ENCODE assay signal across 17 cellular contexts in the genomic region with DNA sequence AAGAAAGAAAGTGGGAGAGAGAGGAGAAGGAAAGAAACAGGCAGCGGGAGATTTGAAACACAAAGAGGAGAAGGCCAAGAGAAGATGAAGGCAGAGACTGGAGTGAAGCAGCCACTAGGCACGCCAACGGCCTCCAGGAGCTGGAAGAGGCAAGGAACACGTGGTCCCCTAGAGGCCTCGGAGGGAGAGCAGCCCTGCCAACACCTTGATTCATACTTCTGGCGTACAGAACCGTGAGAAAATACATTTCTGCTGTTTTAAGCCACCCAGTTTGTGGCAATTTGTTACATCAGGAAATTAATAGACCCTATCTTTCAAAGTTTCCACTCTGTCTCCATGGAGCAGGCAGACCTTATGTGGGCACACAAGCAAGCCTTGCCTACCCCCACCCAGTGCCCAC.
A peak's percentile ranks its signal among the peaks of the same experiment; 100 is the strongest.
DNase-seq lines count a peak whose midpoint lies in the region; ATAC-seq, FAIRE-seq and TF ChIP-seq lines count a peak whose summit lies in the region.
"Had no signal": no experiment of that assay in that cellular context is flagged by ENCODE, and none has a peak within 500 bp of the region (broad histone marks: within the 10 kb centered on the region; RNA-seq: fewer than 3 reads in every experiment).

No MANE protein-coding gene starts in this region.

- no peak overlapping the region for H3K27ac ChIP-seq in H1 (ENCODE audit: low read depth, low read length)
- no peak overlapping the region for H3K27ac ChIP-seq in keratinocyte (ENCODE audit: control insufficient read depth, insufficient read depth, low read length)
- H3K27ac ChIP-seq in suprapubic skin: peak overlapping the region; percentile 42

- dilution Hi-C loops in keratinocyte (cut with MboI; ENCODE audit: extremely low pct_ligation_motif_present, low sequenced_read_pairs): no loop called here

- 97% methylated on average over 7 of the region's 7 CpGs; no CpG with 5 or more reads in 1 of the 2 experiments for WGBS in H1 (ENCODE audit: extremely low coverage in 1 of 2, insufficient coverage in 1 of 2, insufficient read length in 1 of 2, insufficient replicate concordance in 2 of 2, low coverage in 1 of 2, low lambda C conversion rate in 2 of 2, missing lambda C conversion rate in 1 of 2), 2 experiments
- 39% methylated on average over 7 of the region's 7 CpGs for WGBS in suprapubic skin

- H2BK12ac ChIP-seq in H1 (ENCODE audit: low read depth, low read length): no peak overlapping the region

- no peaks in the 10 kb centered on the region for H3K36me3 ChIP-seq in H1 (ENCODE audit: control insufficient read depth in 2 of 4, insufficient read depth in 4 of 4, low read length in 3 of 4)
- no peaks in the 10 kb centered on the region for H3K36me3 ChIP-seq in keratinocyte (ENCODE audit: control insufficient read depth in 2 of 2, extremely low read depth in 1 of 2, insufficient read depth in 2 of 2, low read length in 2 of 2)
- H3K36me3 ChIP-seq in suprapubic skin: no peaks in the 10 kb centered on the region

- no peaks in the 10 kb centered on the region for H3K79me2 ChIP-seq in H1 (ENCODE audit: control insufficient read depth in 1 of 2, insufficient read depth in 2 of 2, low read length in 2 of 2)
- no peaks in the 10 kb centered on the region for H3K79me2 ChIP-seq in keratinocyte (ENCODE audit: control insufficient read depth, insufficient read depth, low read length)

- H4K8ac ChIP-seq in H1 (ENCODE audit: extremely low read depth, insufficient read depth, low read length): no peak overlapping the region

- TF ChIP-seq EP300 in H1 (IDR thresholded peaks at IDR 0.05; ENCODE audit: borderline replicate concordance in 1 of 2, low read depth in 2 of 2, low read length in 2 of 2) (no peak), suprapubic skin (IDR thresholded peaks at IDR 0.05) (no peak)

- H3K4ac ChIP-seq in H1 (replicated peaks; ENCODE audit: insufficient read length, low read depth, low read length): no peak overlapping the region

- no peak overlapping the region for H2AK5ac ChIP-seq in H1 (ENCODE audit: low read depth, low read length)

- CTCF ChIA-PET in H1 (lab: Charles Lee; ENCODE audit: partially characterized antibody): interaction anchor here (0.5 kb wide), 2 partner anchors 627 to 688 kb away, joined by 3 read pairs; no protein-coding TSS in a partner anchor

- no peaks in the 10 kb centered on the region for H3K79me1 ChIP-seq in H1 (ENCODE audit: low read depth, low read length)

- 0 out of 2 replicates have a peak overlapping the region, but pooled peaks have one; percentile 72 for H2BK15ac ChIP-seq in H1 (ENCODE audit: low read length)

- no peak for FAIRE-seq in H1 (lab: Jason Lieb, UNC)
- FAIRE-seq in keratinocyte (lab: Jason Lieb, UNC): no peak

- H3K9ac ChIP-seq in H1 (replicated peaks in 1 of 4; ENCODE audit: extremely low read depth in 1 of 4, low read depth in 3 of 4, low read length in 3 of 4): no peak overlapping the region
- no peak overlapping the region for H3K9ac ChIP-seq in keratinocyte (ENCODE audit: control insufficient read depth, extremely low read depth, insufficient read depth, low read length)

- no peak overlapping the region for H3K18ac ChIP-seq in H1 (ENCODE audit: extremely low read depth, low read length)

- H4K91ac ChIP-seq in H1 (replicated peaks; ENCODE audit: insufficient read length, low read length): no peak overlapping the region

- no peaks in the 10 kb centered on the region for H3K27me3 ChIP-seq in H1 (replicated peaks in 1 of 4; ENCODE audit: control insufficient read depth in 3 of 4, extremely low read depth in 1 of 4, insufficient read depth in 3 of 4, low read length in 3 of 4)
- H3K27me3 ChIP-seq in keratinocyte (ENCODE audit: control insufficient read depth, extremely low read depth, insufficient read depth, low read length): no peaks in the 10 kb centered on the region
- no peaks in the 10 kb centered on the region for H3K27me3 ChIP-seq in suprapubic skin

- TF ChIP-seq RAD21 in H1 (IDR thresholded peaks at IDR 0.05 in 1 of 2, conservative IDR thresholded peaks at IDR 0.05 in 1 of 2; ENCODE audit: low read depth in 2 of 2, low read length in 2 of 2): no peak

- H3K9me3 ChIP-seq in H1 (ENCODE audit: insufficient read depth in 2 of 2, low read depth in 1 of 2, low read length in 1 of 2) (no peaks in the 10 kb centered on the region), keratinocyte (ENCODE audit: control insufficient read depth, low read depth, low read length) (no peaks in the 10 kb centered on the region), suprapubic skin (no peaks in the 10 kb centered on the region)
- H3K9me3 ChIP-seq: Caco-2 had no signal

- H3K14ac ChIP-seq in H1 (ENCODE audit: insufficient read length): no peak overlapping the region

- no peak for ATAC-seq in GM21723 (IDR thresholded peaks at IDR 0.05; ENCODE audit: unreplicated experiment)
- ATAC-seq: GM23338, Panc1 had no signal

- H4K5ac ChIP-seq in H1 (ENCODE audit: insufficient read length, low read depth, low read length): no peak overlapping the region

- no peak overlapping the region for H2AFZ ChIP-seq in H1 (ENCODE audit: low read length)
- peak overlapping the region; percentile 22 for H2AFZ ChIP-seq in keratinocyte (ENCODE audit: control insufficient read depth, low read length)
- H2AFZ ChIP-seq: GM23338 had no signal

- H3K4me3 ChIP-seq in H1 (ENCODE audit: extremely low read depth in 1 of 4, insufficient read depth in 2 of 4, low read depth in 3 of 4, low read length in 4 of 4) (no peak overlapping the region), keratinocyte (ENCODE audit: control insufficient read depth in 2 of 3, extremely low read depth in 1 of 3, insufficient read depth in 2 of 3, low read depth in 1 of 3, low read length in 3 of 3) (no peak overlapping the region), suprapubic skin (no peak overlapping the region)
- H3K4me3 ChIP-seq: GM23338 had no signal

- POLR2A ChIA-PET in H1 (lab: Charles Lee; ENCODE audit: partially characterized antibody): interaction anchor here (1.2 kb wide), 1 partner anchor 15 kb away, joined by 3 read pairs; no protein-coding TSS in a partner anchor

- no peak overlapping the region for H3K23ac ChIP-seq in H1 (ENCODE audit: insufficient read length)

- no peaks in the 10 kb centered on the region for H3K23me2 ChIP-seq in H1 (ENCODE audit: low read depth, low read length)

- DNase-seq in Daoy (ENCODE audit: low read depth) (peak; percentile 35), H1 (ENCODE audit: low read depth in 1 of 2, low spot score in 2 of 2) (no peak), keratinocyte (ENCODE audit: low read depth, low spot score) (no peak), suprapubic skin (ENCODE audit: low spot score in 2 of 2) (no peak), SW 1271 (lab: John Stamatoyannopoulos, UW) (no peak), SIG-M5 treated with dmso at 0.1 percent for 504 hours (lab: John Stamatoyannopoulos, UW; ENCODE audit: unreplicated experiment) (no peak), GOT3 (lab: John Stamatoyannopoulos, UW) (no peak)
- DNase-seq: Caco-2; CD4-positive, CD25-positive, alpha-beta regulatory T cell; NCI-H1105 treated with DMSO at 0.1 percent for 48 hours; NCI-H1694 treated with DMSO at 0.1 percent for 48 hours; NCI-H2107; NCI-H2227 treated with DMSO at 0.1 percent for 48 hours; SHP77 treated with DMSO at 0.1 percent for 48 hours had no signal

- H2BK20ac ChIP-seq in H1 (ENCODE audit: low read length): no peak overlapping the region

- H3K4me2 ChIP-seq in H1 (ENCODE audit: insufficient read depth in 1 of 2, low read depth in 2 of 2, low read length in 2 of 2) (no peak overlapping the region), keratinocyte (ENCODE audit: control insufficient read depth, extremely low read depth, insufficient read depth, low read depth, low read length) (no peak overlapping the region)
- H3K4me2 ChIP-seq: GM23338 had no signal

- H3K56ac ChIP-seq in H1 (replicated peaks; ENCODE audit: insufficient read length, low read depth, low read length): no peak overlapping the region

- TF ChIP-seq CTCF in H1 (IDR thresholded peaks at IDR 0.05; ENCODE audit: control extremely low read depth in 1 of 3, insufficient read depth in 1 of 3, low read depth in 1 of 3, low read length in 3 of 3) (no peak), keratinocyte (optimal IDR thresholded peaks at IDR 0.05 in 1 of 3, IDR thresholded peaks at IDR 0.05 in 1 of 3, conservative IDR thresholded peaks at IDR 0.05 in 1 of 3; ENCODE audit: extremely low read depth in 1 of 3, insufficient read depth in 2 of 3, low read length in 3 of 3) (peak in 2 of 3 experiments; percentile 20 to 33), suprapubic skin (IDR thresholded peaks at IDR 0.05) (no peak)

- no peaks in the 10 kb centered on the region for H3K9me1 ChIP-seq in keratinocyte (ENCODE audit: control insufficient read depth, extremely low read depth, insufficient read depth, low read length)

- H4K20me1 ChIP-seq in H1 (replicated peaks in 1 of 2; ENCODE audit: control insufficient read depth in 1 of 2, insufficient read depth in 2 of 2, low read length in 2 of 2) (no peaks in the 10 kb centered on the region), keratinocyte (ENCODE audit: control insufficient read depth, extremely low read depth, insufficient read depth, low read length) (no peaks in the 10 kb centered on the region)

- H2BK120ac ChIP-seq in H1 (replicated peaks; ENCODE audit: low read depth, low read length): no peak overlapping the region

- TF ChIP-seq POLR2A in H1 (IDR thresholded peaks at IDR 0.05; ENCODE audit: control extremely low read depth in 1 of 2, low read depth in 2 of 2, low read length in 2 of 2): no peak
- no peak for TF ChIP-seq POLR2A in suprapubic skin (IDR thresholded peaks at IDR 0.05)

- no peaks in the 10 kb centered on the region for H3K4me1 ChIP-seq in H1 (replicated peaks in 1 of 4; ENCODE audit: control insufficient read depth in 3 of 4, insufficient read depth in 4 of 4, low read length in 3 of 4)
- H3K4me1 ChIP-seq in keratinocyte (ENCODE audit: control insufficient read depth, extremely low read depth, insufficient read depth, low read length): peaks cover 5% of the 10 kb centered on the region
- H3K4me1 ChIP-seq in suprapubic skin: peaks cover 26% of the 10 kb centered on the region
- H3K4me1 ChIP-seq: Caco-2 had no signal

- no peak overlapping the region for H2BK5ac ChIP-seq in H1 (ENCODE audit: low read depth, low read length)

TF ChIP-seq in H1, 55 proteins besides CTCF, POLR2A, EP300 and RAD21 (continues in another document):
- TF ChIP-seq TAF1 (IDR thresholded peaks at IDR 0.05; ENCODE audit: low read depth, low read length): no peak
- no peak for TF ChIP-seq MAFK (IDR thresholded peaks at IDR 0.05; ENCODE audit: low read depth, low read length)
- TF ChIP-seq SUZ12 (IDR thresholded peaks at IDR 0.05; ENCODE audit: low read length): no peak
- TF ChIP-seq SP4 (IDR thresholded peaks at IDR 0.05; ENCODE audit: low read length): no peak
- no peak for TF ChIP-seq CHD1 (IDR thresholded peaks at IDR 0.05; ENCODE audit: low read depth, low read length)
- TF ChIP-seq FOSL1 (IDR thresholded peaks at IDR 0.05; ENCODE audit: insufficient read depth, low read depth, low read length): no peak
- no peak for TF ChIP-seq POLR2AphosphoS5 (IDR thresholded peaks at IDR 0.05; ENCODE audit: low read depth, low read length)
- TF ChIP-seq CBX5 (IDR thresholded peaks at IDR 0.05; ENCODE audit: low read depth, low read length): no peak
- no peak for TF ChIP-seq BACH1 (IDR thresholded peaks at IDR 0.05; ENCODE audit: low read length)
- TF ChIP-seq SRF (IDR thresholded peaks at IDR 0.05; ENCODE audit: low read depth, low read length): no peak

Comparison
In these comparisons a context has a peak if more than half of its experiments do, and no peak if none do; other contexts are left out.
1. CTCF ChIP-seq: peak in keratinocyte (2 of 3); none in H1 (0 of 3) and suprapubic skin (0 of 2).